ENCODE assay signal across 29 cellular contexts in the genomic region with DNA sequence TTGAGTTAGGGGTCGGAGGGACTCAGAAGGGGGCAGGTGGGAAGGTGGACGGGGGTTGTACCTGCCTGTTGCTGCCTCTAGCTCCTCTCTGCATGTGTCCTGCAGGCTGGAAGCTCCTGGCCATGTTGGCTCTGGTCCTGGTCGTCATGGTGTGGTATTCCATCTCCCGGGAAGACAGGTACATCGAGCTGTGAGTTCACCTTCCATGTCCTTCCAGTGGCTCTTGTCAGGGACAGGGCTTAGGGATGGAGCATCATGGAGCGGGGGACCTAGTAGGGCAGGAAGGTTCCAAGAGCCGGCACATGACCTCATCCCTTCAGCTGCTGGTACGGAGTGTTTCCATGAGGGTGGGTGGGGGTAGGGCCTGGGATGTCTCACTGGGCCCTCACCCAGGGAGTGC. TPM values are rescaled to one million over a fixed set of nuclear protein-coding genes. Genes with fewer than 3 reads are reported as not detected.
DNase-seq lines count a peak whose midpoint lies in the region; ATAC-seq, FAIRE-seq and TF ChIP-seq lines count a peak whose summit lies in the region.
"Had no signal": no experiment of that assay in that cellular context is flagged by ENCODE, and none has a peak within 500 bp of the region (broad histone marks: within the 10 kb centered on the region; RNA-seq: fewer than 3 reads in every experiment).

No MANE protein-coding gene starts in this region.

- H3K4me3 ChIP-seq in right atrium auricular region (no peak overlapping the region), kidney (ENCODE audit: low read length in 2 of 2) (no peak overlapping the region), spleen (no peak overlapping the region)
- H3K4me3 ChIP-seq: lung, thyroid gland had no signal

- H3K9me3 ChIP-seq in right atrium auricular region (no peaks in the 10 kb centered on the region), kidney (ENCODE audit: control insufficient read depth in 1 of 2, low read length in 2 of 2) (no peaks in the 10 kb centered on the region), spleen (no peaks in the 10 kb centered on the region)
- H3K9me3 ChIP-seq: thyroid gland had no signal

- intact Hi-C loops in Right ventricle myocardium inferior (cut with DNase I): no loop called here
- intact Hi-C loops in kidney (cut with DNase I): no loop called here
- intact Hi-C loops in spleen (cut with DNase I; ENCODE audit: low total_unique reads): no loop called here

- 86 to 95% (median 91%) methylated on average over 3 to 8 of the region's 8 CpGs for WGBS in spleen, 5 donors

- TF ChIP-seq CTCF in right atrium auricular region (IDR thresholded peaks at IDR 0.05) (no peak), kidney (IDR thresholded peaks at IDR 0.05; ENCODE audit: borderline replicate concordance, extremely low read depth, insufficient read depth) (no peak), spleen (IDR thresholded peaks at IDR 0.05 in 8 of 11, conservative IDR thresholded peaks at IDR 0.05 in 3 of 11) (no peak)

- no peak for FAIRE-seq in kidney (lab: Jason Lieb, UNC)
- FAIRE-seq: A204.1, G401.6, small intestine had no signal

- no peak for ATAC-seq in Right ventricle myocardium inferior
- ATAC-seq: effector memory CD8-positive, alpha-beta T cell; natural killer cell treated with Interleukin-12 subunit alpha and Interleukin-12 subunit beta and Interleukin-15 and Interleukin-18, amount 100 ng/mL, for 72 hours; Panc1 had no signal

- H3K4me1 ChIP-seq in right atrium auricular region: peaks cover 0 to 72% of the 10 kb centered on the region in 2 donors
- peaks cover 0 to 2% of the 10 kb centered on the region in 2 donors for H3K4me1 ChIP-seq in kidney (ENCODE audit: control insufficient read depth in 1 of 2, insufficient read depth in 1 of 2, low read depth in 1 of 2, low read length in 2 of 2)
- peaks cover 0 to 21% (median 8%) of the 10 kb centered on the region in 6 donors for H3K4me1 ChIP-seq in spleen

- no peak for DNase-seq in right atrium auricular region (ENCODE audit: low spot score)
- DNase-seq in Right ventricle myocardium inferior (ENCODE audit: missing footprints): no peak
- DNase-seq in kidney: peak; percentile 34
- DNase-seq in spleen: peak; percentile 43
- no peak for DNase-seq in NCI-H1105 (lab: John Stamatoyannopoulos, UW)
- no peak for DNase-seq in NAMALWA (ENCODE audit: low spot score)
- no peak for DNase-seq in NCI-H2029 treated with DMSO at 0.1 percent for 48 hours (lab: John Stamatoyannopoulos, UW)
- no peak for DNase-seq in NCI-H748 treated with DMSO at 0.1 percent for 48 hours (lab: John Stamatoyannopoulos, UW)
- DNase-seq: activated CD4-positive, alpha-beta T cell treated with anti-CD3 and anti-CD28 coated beads for 4 hours; activated CD8-positive, alpha-beta memory T cell treated with anti-CD3 and anti-CD28 coated beads for 24 hours; activated T-cell treated with anti-CD3 and anti-CD28 coated beads for 4 hours; cortex of kidney; effector memory CD8-positive, alpha-beta T cell; erythroblast; glutamatergic neuron; HCEC 1CT; KBM-7; NCI-H526; small intestine; stimulated activated CD4-positive, alpha-beta T cell treated with anti-CD3 and anti-CD28 coated beads, Interleukin-1b, Interleukin-23, amount 100 ng/mL, for 48 hours; T1000; thyroid gland had no signal

- H3K9ac ChIP-seq in kidney (ENCODE audit: low read length in 2 of 2): no peak overlapping the region

- H3K36me3 ChIP-seq in right atrium auricular region (peaks cover 34% of the 10 kb centered on the region), kidney (ENCODE audit: control insufficient read depth in 1 of 2, insufficient read depth in 2 of 2, low read length in 2 of 2) (peaks cover 4 to 8% of the 10 kb centered on the region in 2 donors), spleen (peaks cover 0 to 69% (median 31%) of the 10 kb centered on the region in 6 donors)
- H3K36me3 ChIP-seq: thyroid gland had no signal

- H3K27me3 ChIP-seq in right atrium auricular region (no peaks in the 10 kb centered on the region), spleen (replicated peaks in 1 of 7) (no peaks in the 10 kb centered on the region)
- H3K27me3 ChIP-seq: thyroid gland had no signal

- TF ChIP-seq POLR2A in spleen (IDR thresholded peaks at IDR 0.05): no peak

- peak overlapping the region; percentile 32 to 40 for H3K27ac ChIP-seq in right atrium auricular region
- no peak overlapping the region for H3K27ac ChIP-seq in kidney (ENCODE audit: low read depth in 2 of 2, low read length in 2 of 2)
- H3K27ac ChIP-seq in spleen: peak overlapping the region in 4 of 8 donors; percentile 5 to 41 (median 22)
- H3K27ac ChIP-seq: HL-60, thyroid gland, VCaP had no signal

RNA-seq across cellular contexts. Expression of a gene that starts 50.9 kb away (rescaled TPM):
- total RNA-seq in right atrium auricular region (100 to 1,000 TPM in 1 of 2 donors, 10 to 100 TPM in 1; 67.5 to 103 TPM), Right ventricle myocardium inferior (45.1 TPM), kidney (27.4 TPM), spleen (100 to 1,000 TPM in 1 of 7 donors, 10 to 100 TPM in 6; 41.2 to 102 (median 53.0) TPM)
- polyA plus RNA-seq in kidney (ENCODE audit: insufficient read depth, low read depth, low replicate concordance) (72.8 TPM), spleen (10 to 100 TPM; 12.8 to 25.0 (median 22.4) TPM)

Comparison
In these comparisons a context has a peak if more than half of its experiments do, and no peak if none do; other contexts are left out.
1. DNase-seq: peak in kidney (single experiment) and spleen (single experiment); none in right atrium auricular region (single experiment), Right ventricle myocardium inferior (single experiment), NCI-H1105 (single experiment), NAMALWA (single experiment), NCI-H2029 treated with DMSO at 0.1 percent for 48 hours (single experiment) and NCI-H748 treated with DMSO at 0.1 percent for 48 hours (single experiment).
2. H3K27ac ChIP-seq: peak in right atrium auricular region (2 of 2); none in kidney (0 of 2).